ENCODE assay signal across 14 cellular contexts in genomic region chr12:132062481-132062880, GRCh38.
DNase-seq lines count a peak whose midpoint lies in the region; ATAC-seq and TF ChIP-seq lines count a peak whose summit lies in the region.
"Had no signal": no experiment of that assay in that cellular context is flagged by ENCODE, and none has a peak within 500 bp of the region (broad histone marks: within the 10 kb centered on the region; RNA-seq: fewer than 3 reads in every experiment).

No MANE protein-coding gene starts in this region.

- peaks cover 3% of the 10 kb centered on the region; the same call in 1 of the 2 replicates for H3K79me2 ChIP-seq in DND-41 (ENCODE audit: insufficient read depth, low read length)

- ATAC-seq in DND-41 (ENCODE audit: insufficient read depth, low read depth) (no peak), GM18502 (IDR thresholded peaks at IDR 0.05; ENCODE audit: poor library complexity, unreplicated experiment) (no peak), HG03432 (IDR thresholded peaks at IDR 0.05; ENCODE audit: unreplicated experiment) (no peak)
- ATAC-seq in central memory CD8-positive, alpha-beta T cell (replicated peaks; ENCODE audit: extremely low read depth, poor library complexity, severe bottlenecking): no peak
- ATAC-seq: A549 had no signal

- DNase-seq in DND-41 (no peak), progenitor cell of endocrine pancreas (ENCODE audit: low spot score, unreplicated experiment) (no peak), cerebellum (ENCODE audit: low spot score) (no peak)
- DNase-seq in central memory CD8-positive, alpha-beta T cell (ENCODE audit: low spot score in 2 of 2): no peak
- DNase-seq: BE2C; Caco-2; CD8-positive, alpha-beta memory T cell; GF-D8; HCEC 1CT; HFFc6 had no signal

- H3K27me3 ChIP-seq in BLaER1 (no peaks in the 10 kb centered on the region), DND-41 (ENCODE audit: insufficient read depth, low read length, poor library complexity) (no peaks in the 10 kb centered on the region)
- H3K27me3 ChIP-seq: BE2C had no signal

- TF ChIP-seq CTCF in DND-41 (IDR thresholded peaks at IDR 0.05; ENCODE audit: borderline replicate concordance, extremely low read depth, low read length, poor library complexity, severe bottlenecking): no peak
- no peak for TF ChIP-seq CTCF in progenitor cell of endocrine pancreas (IDR thresholded peaks at IDR 0.05; ENCODE audit: unreplicated experiment)

- H3K4me1 ChIP-seq in BLaER1: peaks cover 100% of the 10 kb centered on the region
- peaks cover 62% of the 10 kb centered on the region for H3K4me1 ChIP-seq in DND-41 (ENCODE audit: insufficient read depth, low read length)
- H3K4me1 ChIP-seq: A549, BE2C, Caco-2 had no signal

- peak overlapping the region; percentile 75 for H3K4me2 ChIP-seq in BLaER1
- no peak overlapping the region for H3K4me2 ChIP-seq in DND-41 (ENCODE audit: insufficient read depth, low read length)
- H3K4me2 ChIP-seq: A549 had no signal

- no peaks in the 10 kb centered on the region for H3K9me3 ChIP-seq in BLaER1
- H3K9me3 ChIP-seq in DND-41 (ENCODE audit: insufficient read depth, low read length, severe bottlenecking): no peaks in the 10 kb centered on the region
- H3K9me3 ChIP-seq: A549, BE2C, Caco-2 had no signal

- H3K27ac Mint-ChIP-seq in central memory CD8-positive, alpha-beta T cell (ENCODE audit: low read depth): peak overlapping the region; percentile 24
- H3K27ac Mint-ChIP-seq in progenitor cell of endocrine pancreas: peak overlapping the region; percentile 67
- H3K27ac Mint-ChIP-seq: HFFc6 had no signal

- H4K20me1 ChIP-seq in BLaER1: peaks cover 72% of the 10 kb centered on the region
- no peaks in the 10 kb centered on the region for H4K20me1 ChIP-seq in DND-41 (ENCODE audit: insufficient read depth, low read length)

- peaks cover 42% of the 10 kb centered on the region for H3K36me3 Mint-ChIP-seq in central memory CD8-positive, alpha-beta T cell (ENCODE audit: insufficient read depth)
- peaks cover 16% of the 10 kb centered on the region for H3K36me3 Mint-ChIP-seq in progenitor cell of endocrine pancreas (ENCODE audit: insufficient read depth)

- H3K9me3 Mint-ChIP-seq in central memory CD8-positive, alpha-beta T cell: no peaks in the 10 kb centered on the region
- H3K9me3 Mint-ChIP-seq in progenitor cell of endocrine pancreas (ENCODE audit: low read depth): no peaks in the 10 kb centered on the region
- H3K9me3 Mint-ChIP-seq: CD8-positive, alpha-beta memory T cell; HFFc6 had no signal

- H3K9ac ChIP-seq in BLaER1 (no peak overlapping the region), DND-41 (ENCODE audit: low read depth, low read length) (no peak overlapping the region)

- H3K36me3 ChIP-seq in BLaER1: peaks cover 54% of the 10 kb centered on the region
- H3K36me3 ChIP-seq in DND-41 (ENCODE audit: insufficient read depth, low read length): peaks cover 84% of the 10 kb centered on the region

- H3K27ac ChIP-seq in BLaER1 (no peak overlapping the region), DND-41 (ENCODE audit: low read length) (peak overlapping the region; percentile 70; the same call in 1 of the 2 replicates)
- H3K27ac ChIP-seq: A549 had no signal

- H3K4me1 Mint-ChIP-seq in central memory CD8-positive, alpha-beta T cell: peaks cover 15% of the 10 kb centered on the region
- peaks cover 16% of the 10 kb centered on the region for H3K4me1 Mint-ChIP-seq in progenitor cell of endocrine pancreas (ENCODE audit: low read depth)

- H3K27me3 Mint-ChIP-seq in central memory CD8-positive, alpha-beta T cell: no peaks in the 10 kb centered on the region
- H3K27me3 Mint-ChIP-seq in progenitor cell of endocrine pancreas: no peaks in the 10 kb centered on the region
- H3K27me3 Mint-ChIP-seq: CD8-positive, alpha-beta memory T cell had no signal

- no peak overlapping the region for H3K4me3 ChIP-seq in BLaER1
- no peak overlapping the region for H3K4me3 ChIP-seq in DND-41 (ENCODE audit: low read depth in 1 of 2, low read length in 2 of 2)
- H3K4me3 ChIP-seq: A549 had no signal

- no peak overlapping the region for H2AFZ ChIP-seq in DND-41 (ENCODE audit: low read depth, low read length)

- H3K4me3 Mint-ChIP-seq in central memory CD8-positive, alpha-beta T cell: no peak overlapping the region
- no peak overlapping the region for H3K4me3 Mint-ChIP-seq in progenitor cell of endocrine pancreas (ENCODE audit: low read depth)
- H3K4me3 Mint-ChIP-seq: CD8-positive, alpha-beta memory T cell; HFFc6 had no signal
